Comparison of ENCODE assay signal across 8 cellular contexts in genomic region chr6:33276864-33277662, GRCh38. TPM values are rescaled to one million over a fixed set of nuclear protein-coding genes. Genes with fewer than 3 reads are reported as not detected.
DNase-seq lines count a peak whose midpoint lies in the region; ATAC-seq and TF ChIP-seq lines count a peak whose summit lies in the region.

B3GALT4 (plus strand) TSS chr6:33277123; CDS start chr6:33277420, 297 bp downstream.

- peak; percentile 32 to 63 for TF ChIP-seq POLR2A in adrenal gland (IDR thresholded peaks at IDR 0.05)

- peaks cover 63% of the 10 kb centered on the region for H3F3A ChIP-seq in MM.1S (ENCODE audit: insufficient read depth, low read length)

- peak within 1 kb of the TSS; percentile 92 for H3K27ac Mint-ChIP-seq in progenitor cell of endocrine pancreas

- H3K79me2 ChIP-seq in MM.1S (ENCODE audit: low read length), result peaks cover 39% of the 10 kb centered on the region

- no peaks in the 10 kb centered on the region for H3K27me3 Mint-ChIP-seq in progenitor cell of endocrine pancreas

- H3K4me1 Mint-ChIP-seq in progenitor cell of endocrine pancreas (ENCODE audit: low read depth), result peaks cover 31% of the 10 kb centered on the region

- H3K9me3 ChIP-seq in KOPT-K1 (ENCODE audit: insufficient read depth, low read length, poor library complexity, severe bottlenecking), result no peaks in the 10 kb centered on the region
- H3K9me3 ChIP-seq in adrenal gland (replicated peaks in 1 of 3), result no peaks in the 10 kb centered on the region
- no peaks in the 10 kb centered on the region for H3K9me3 ChIP-seq in left ventricle myocardium inferior (replicated peaks)
- H3K9me3 ChIP-seq in MM.1S (replicated peaks; ENCODE audit: insufficient read depth, low read length), result no peaks in the 10 kb centered on the region

- TF ChIP-seq CTCF in adrenal gland (IDR thresholded peaks at IDR 0.05), result peak in 5 of 6 experiments; percentile 34 to 61 (median 51)
- peak; percentile 74 for TF ChIP-seq CTCF in left ventricle myocardium inferior (IDR thresholded peaks at IDR 0.05; ENCODE audit: borderline replicate concordance)
- peak; percentile 67 for TF ChIP-seq CTCF in progenitor cell of endocrine pancreas (IDR thresholded peaks at IDR 0.05; ENCODE audit: unreplicated experiment)
- TF ChIP-seq CTCF in MM.1S (IDR thresholded peaks at IDR 0.05; ENCODE audit: low read length), result no peak

- H3K9me3 Mint-ChIP-seq in progenitor cell of endocrine pancreas (ENCODE audit: low read depth), result no peaks in the 10 kb centered on the region

- WGBS in adrenal gland, 4 donors, result 1% methylated on average over 31 to 80 of the region's 80 CpGs

- peak; percentile 41 for ATAC-seq in GM21528 (IDR thresholded peaks at IDR 0.05; ENCODE audit: low FRiP score, unreplicated experiment)

- H3K4me1 ChIP-seq in adrenal gland (replicated peaks in 1 of 2) (peaks cover 22 to 52% of the 10 kb centered on the region in 2 donors), left ventricle myocardium inferior (peaks cover 75% of the 10 kb centered on the region), MM.1S (ENCODE audit: low read length) (peaks cover 9% of the 10 kb centered on the region)

- peak within 1 kb of the TSS; percentile 80 for H3K4me3 Mint-ChIP-seq in progenitor cell of endocrine pancreas (ENCODE audit: low read depth)

- peaks cover 17% of the 10 kb centered on the region for H3K36me3 Mint-ChIP-seq in progenitor cell of endocrine pancreas (ENCODE audit: insufficient read depth)

- no peaks in the 10 kb centered on the region for H3K27me3 ChIP-seq in adrenal gland
- no peaks in the 10 kb centered on the region for H3K27me3 ChIP-seq in left ventricle myocardium inferior (ENCODE audit: low read depth)
- H3K27me3 ChIP-seq in MM.1S (replicated peaks; ENCODE audit: insufficient read depth, low read length), result no peaks in the 10 kb centered on the region

- H2AFZ ChIP-seq in MM.1S (ENCODE audit: low read length), result no peak within 1 kb of the TSS

- H3K9me2 ChIP-seq in MM.1S (replicated peaks; ENCODE audit: insufficient read depth, low read length), result no peaks in the 10 kb centered on the region

- DNase-seq in EH (ENCODE audit: low read depth), result peak; percentile 75
- peak; percentile 50 for DNase-seq in T follicular helper cell (ENCODE audit: low read depth)
- peak; percentile 64 to 84 (median 70) for DNase-seq in adrenal gland
- DNase-seq in left ventricle myocardium inferior, result peak; percentile 78
- DNase-seq in progenitor cell of endocrine pancreas (ENCODE audit: low spot score, unreplicated experiment), result peak; percentile 65
- no peak for DNase-seq in MM.1S

- H3K27ac ChIP-seq in KOPT-K1 (ENCODE audit: low read depth, low read length, poor library complexity, severe bottlenecking) (peak within 1 kb of the TSS; percentile 74), adrenal gland (peak within 1 kb of the TSS; percentile 65 to 99 (median 78)), left ventricle myocardium inferior (replicated peaks) (peak within 1 kb of the TSS; percentile 97), MM.1S (ENCODE audit: low read length) (no peak within 1 kb of the TSS)

- H3K4me3 ChIP-seq in adrenal gland (peak within 1 kb of the TSS in 3 of 4 donors; percentile 42 to 93 (median 68)), left ventricle myocardium inferior (peak within 1 kb of the TSS; percentile 88), MM.1S (ENCODE audit: low read length) (no peak within 1 kb of the TSS)

- intact Hi-C loops in adrenal gland (cut with DNase I), result no loop called here
- intact Hi-C loops in left ventricle myocardium inferior (cut with micrococcal nuclease), result no loop called here

- H3K36me3 ChIP-seq in KOPT-K1 (ENCODE audit: insufficient read depth, low read length) (peaks cover 88% of the 10 kb centered on the region), adrenal gland (replicated peaks in 1 of 2) (peaks cover 0 to 55% of the 10 kb centered on the region in 2 donors), left ventricle myocardium inferior (peaks cover 69% of the 10 kb centered on the region), MM.1S (replicated peaks; ENCODE audit: insufficient read depth, low read length) (peaks cover 7% of the 10 kb centered on the region; the same call in 1 of the 2 replicates)

- no peak within 1 kb of the TSS for H3K9ac ChIP-seq in MM.1S (ENCODE audit: low read length)

- peaks cover 25% of the 10 kb centered on the region for H4K20me1 ChIP-seq in MM.1S (ENCODE audit: insufficient read depth, low read length)

- H3K4me2 ChIP-seq in MM.1S (ENCODE audit: low read depth, low read length), result no peak within 1 kb of the TSS

RNA-seq across cellular contexts. Expression of gene B3GALT4, which starts in this region (rescaled TPM):
- total RNA-seq in adrenal gland (10 to 100 TPM in 7 of 8 donors, 1 to 10 TPM in 1; 8.5 to 23.7 (median 16.3) TPM), left ventricle myocardium inferior (7.5 TPM), progenitor cell of endocrine pancreas (5.3 and 5.7 TPM in 2 replicates)
- 10 to 100 TPM in 2 of 3 donors, 1 to 10 TPM in 1; 2.6 to 11.4 (median 11.0) TPM for polyA plus RNA-seq in adrenal gland
